In genomic region chr22:28792491-28793383, GRCh38 we compare ENCODE assay signal across 1 cellular context.
TF ChIP-seq lines count a peak whose summit lies in the region.

No MANE protein-coding gene starts in this region.

TF ChIP-seq in HepG2, 621 proteins besides CTCF, POLR2A, EP300 and RAD21 (continued from another document and continues in another):
- TF ChIP-seq CHCHD3 (CRISPR knock-in tag; IDR thresholded peaks at IDR 0.05) (no peak), NR2F1 (CRISPR knock-in tag; IDR thresholded peaks at IDR 0.05) (peak; percentile 58 to 77; a peak in 3 of 4 replicates), NCOR1 (IDR thresholded peaks at IDR 0.05; ENCODE audit: borderline replicate concordance, low read length) (no peak), KDM2A (CRISPR knock-in tag; IDR thresholded peaks at IDR 0.05; ENCODE audit: borderline replicate concordance, low read depth) (no peak; the same call in 1 of the 2 replicates), REPIN1 (CRISPR knock-in tag; IDR thresholded peaks at IDR 0.05; ENCODE audit: borderline replicate concordance, low read depth) (peak; percentile 8; the same call in 1 of the 2 replicates), NR2F2 (IDR thresholded peaks at IDR 0.05; ENCODE audit: borderline replicate concordance, low read depth) (peak; percentile 61; the same call in 1 of the 2 replicates), SP4 (CRISPR knock-in tag; IDR thresholded peaks at IDR 0.05) (no peak), HIC2 (CRISPR knock-in tag; IDR thresholded peaks at IDR 0.05; ENCODE audit: low read depth) (no peak), ZNF766 (CRISPR knock-in tag; IDR thresholded peaks at IDR 0.05; ENCODE audit: borderline replicate concordance) (no peak), NFKB2 (CRISPR knock-in tag; IDR thresholded peaks at IDR 0.05; ENCODE audit: borderline replicate concordance) (no peak), ZNF552 (CRISPR knock-in tag; IDR thresholded peaks at IDR 0.05; ENCODE audit: borderline replicate concordance) (no peak), NFE2L1 (CRISPR knock-in tag; IDR thresholded peaks at IDR 0.05; ENCODE audit: borderline replicate concordance) (no peak), CBX5 (CRISPR knock-in tag; IDR thresholded peaks at IDR 0.05; ENCODE audit: borderline replicate concordance) (no peak), SP1 (IDR thresholded peaks at IDR 0.05) (no peak), SP1 (CRISPR knock-in tag; IDR thresholded peaks at IDR 0.05) (no peak), ELF3 (CRISPR knock-in tag; IDR thresholded peaks at IDR 0.05) (no peak), BRD4 (CRISPR knock-in tag; IDR thresholded peaks at IDR 0.05) (no peak), MATR3 (CRISPR knock-in tag; IDR thresholded peaks at IDR 0.05) (no peak), ZNF121 (CRISPR knock-in tag; IDR thresholded peaks at IDR 0.05) (peak; percentile 91), FOXP1 (IDR thresholded peaks at IDR 0.05) (no peak), FOXP1 (CRISPR knock-in tag; IDR thresholded peaks at IDR 0.05) (no peak), MXD4 (CRISPR knock-in tag; IDR thresholded peaks at IDR 0.05) (no peak), JUN (CRISPR knock-in tag; IDR thresholded peaks at IDR 0.05) (no peak), CCDC6 (CRISPR knock-in tag; IDR thresholded peaks at IDR 0.05) (no peak), SNAI1 (CRISPR knock-in tag; IDR thresholded peaks at IDR 0.05; ENCODE audit: borderline replicate concordance) (no peak), SOX5 (CRISPR knock-in tag; IDR thresholded peaks at IDR 0.05; ENCODE audit: borderline replicate concordance) (peak; percentile 39; the same call in 1 of the 2 replicates), ZBTB14 (CRISPR knock-in tag; IDR thresholded peaks at IDR 0.05) (no peak), FOXJ3 (CRISPR knock-in tag; IDR thresholded peaks at IDR 0.05; ENCODE audit: borderline replicate concordance) (0 out of 2 replicates have a peak, but pooled peaks have one; percentile 45), ZNF775 (CRISPR knock-in tag; IDR thresholded peaks at IDR 0.05; ENCODE audit: borderline replicate concordance) (no peak), ZNF180 (CRISPR knock-in tag; IDR thresholded peaks at IDR 0.05; ENCODE audit: borderline replicate concordance, low read depth) (no peak), ZNF670 (CRISPR knock-in tag; IDR thresholded peaks at IDR 0.05; ENCODE audit: borderline replicate concordance) (no peak), ZBTB20 (CRISPR knock-in tag; IDR thresholded peaks at IDR 0.05; ENCODE audit: borderline replicate concordance, low read depth) (no peak), NFE2L2 (IDR thresholded peaks at IDR 0.05; ENCODE audit: low read length) (no peak)
- TF ChIP-seq, protein P1, sequence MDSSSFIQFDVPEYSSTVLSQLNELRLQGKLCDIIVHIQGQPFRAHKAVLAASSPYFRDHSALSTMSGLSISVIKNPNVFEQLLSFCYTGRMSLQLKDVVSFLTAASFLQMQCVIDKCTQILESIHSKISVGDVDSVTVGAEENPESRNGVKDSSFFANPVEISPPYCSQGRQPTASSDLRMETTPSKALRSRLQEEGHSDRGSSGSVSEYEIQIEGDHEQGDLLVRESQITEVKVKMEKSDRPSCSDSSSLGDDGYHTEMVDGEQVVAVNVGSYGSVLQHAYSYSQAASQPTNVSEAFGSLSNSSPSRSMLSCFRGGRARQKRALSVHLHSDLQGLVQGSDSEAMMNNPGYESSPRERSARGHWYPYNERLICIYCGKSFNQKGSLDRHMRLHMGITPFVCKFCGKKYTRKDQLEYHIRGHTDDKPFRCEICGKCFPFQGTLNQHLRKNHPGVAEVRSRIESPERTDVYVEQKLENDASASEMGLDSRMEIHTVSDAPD (CRISPR knock-in tag; IDR thresholded peaks at IDR 0.05) = no peak
- TF ChIP-seq, protein P2, sequence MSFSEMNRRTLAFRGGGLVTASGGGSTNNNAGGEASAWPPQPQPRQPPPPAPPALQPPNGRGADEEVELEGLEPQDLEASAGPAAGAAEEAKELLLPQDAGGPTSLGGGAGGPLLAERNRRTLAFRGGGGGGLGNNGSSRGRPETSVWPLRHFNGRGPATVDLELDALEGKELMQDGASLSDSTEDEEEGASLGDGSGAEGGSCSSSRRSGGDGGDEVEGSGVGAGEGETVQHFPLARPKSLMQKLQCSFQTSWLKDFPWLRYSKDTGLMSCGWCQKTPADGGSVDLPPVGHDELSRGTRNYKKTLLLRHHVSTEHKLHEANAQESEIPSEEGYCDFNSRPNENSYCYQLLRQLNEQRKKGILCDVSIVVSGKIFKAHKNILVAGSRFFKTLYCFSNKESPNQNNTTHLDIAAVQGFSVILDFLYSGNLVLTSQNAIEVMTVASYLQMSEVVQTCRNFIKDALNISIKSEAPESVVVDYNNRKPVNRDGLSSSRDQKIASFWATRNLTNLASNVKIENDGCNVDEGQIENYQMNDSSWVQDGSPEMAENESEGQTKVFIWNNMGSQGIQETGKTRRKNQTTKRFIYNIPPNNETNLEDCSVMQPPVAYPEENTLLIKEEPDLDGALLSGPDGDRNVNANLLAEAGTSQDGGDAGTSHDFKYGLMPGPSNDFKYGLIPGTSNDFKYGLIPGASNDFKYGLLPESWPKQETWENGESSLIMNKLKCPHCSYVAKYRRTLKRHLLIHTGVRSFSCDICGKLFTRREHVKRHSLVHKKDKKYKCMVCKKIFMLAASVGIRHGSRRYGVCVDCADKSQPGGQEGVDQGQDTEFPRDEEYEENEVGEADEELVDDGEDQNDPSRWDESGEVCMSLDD (CRISPR knock-in tag; IDR thresholded peaks at IDR 0.05; ENCODE audit: borderline replicate concordance) = no peak
- TF ChIP-seq, protein P3, sequence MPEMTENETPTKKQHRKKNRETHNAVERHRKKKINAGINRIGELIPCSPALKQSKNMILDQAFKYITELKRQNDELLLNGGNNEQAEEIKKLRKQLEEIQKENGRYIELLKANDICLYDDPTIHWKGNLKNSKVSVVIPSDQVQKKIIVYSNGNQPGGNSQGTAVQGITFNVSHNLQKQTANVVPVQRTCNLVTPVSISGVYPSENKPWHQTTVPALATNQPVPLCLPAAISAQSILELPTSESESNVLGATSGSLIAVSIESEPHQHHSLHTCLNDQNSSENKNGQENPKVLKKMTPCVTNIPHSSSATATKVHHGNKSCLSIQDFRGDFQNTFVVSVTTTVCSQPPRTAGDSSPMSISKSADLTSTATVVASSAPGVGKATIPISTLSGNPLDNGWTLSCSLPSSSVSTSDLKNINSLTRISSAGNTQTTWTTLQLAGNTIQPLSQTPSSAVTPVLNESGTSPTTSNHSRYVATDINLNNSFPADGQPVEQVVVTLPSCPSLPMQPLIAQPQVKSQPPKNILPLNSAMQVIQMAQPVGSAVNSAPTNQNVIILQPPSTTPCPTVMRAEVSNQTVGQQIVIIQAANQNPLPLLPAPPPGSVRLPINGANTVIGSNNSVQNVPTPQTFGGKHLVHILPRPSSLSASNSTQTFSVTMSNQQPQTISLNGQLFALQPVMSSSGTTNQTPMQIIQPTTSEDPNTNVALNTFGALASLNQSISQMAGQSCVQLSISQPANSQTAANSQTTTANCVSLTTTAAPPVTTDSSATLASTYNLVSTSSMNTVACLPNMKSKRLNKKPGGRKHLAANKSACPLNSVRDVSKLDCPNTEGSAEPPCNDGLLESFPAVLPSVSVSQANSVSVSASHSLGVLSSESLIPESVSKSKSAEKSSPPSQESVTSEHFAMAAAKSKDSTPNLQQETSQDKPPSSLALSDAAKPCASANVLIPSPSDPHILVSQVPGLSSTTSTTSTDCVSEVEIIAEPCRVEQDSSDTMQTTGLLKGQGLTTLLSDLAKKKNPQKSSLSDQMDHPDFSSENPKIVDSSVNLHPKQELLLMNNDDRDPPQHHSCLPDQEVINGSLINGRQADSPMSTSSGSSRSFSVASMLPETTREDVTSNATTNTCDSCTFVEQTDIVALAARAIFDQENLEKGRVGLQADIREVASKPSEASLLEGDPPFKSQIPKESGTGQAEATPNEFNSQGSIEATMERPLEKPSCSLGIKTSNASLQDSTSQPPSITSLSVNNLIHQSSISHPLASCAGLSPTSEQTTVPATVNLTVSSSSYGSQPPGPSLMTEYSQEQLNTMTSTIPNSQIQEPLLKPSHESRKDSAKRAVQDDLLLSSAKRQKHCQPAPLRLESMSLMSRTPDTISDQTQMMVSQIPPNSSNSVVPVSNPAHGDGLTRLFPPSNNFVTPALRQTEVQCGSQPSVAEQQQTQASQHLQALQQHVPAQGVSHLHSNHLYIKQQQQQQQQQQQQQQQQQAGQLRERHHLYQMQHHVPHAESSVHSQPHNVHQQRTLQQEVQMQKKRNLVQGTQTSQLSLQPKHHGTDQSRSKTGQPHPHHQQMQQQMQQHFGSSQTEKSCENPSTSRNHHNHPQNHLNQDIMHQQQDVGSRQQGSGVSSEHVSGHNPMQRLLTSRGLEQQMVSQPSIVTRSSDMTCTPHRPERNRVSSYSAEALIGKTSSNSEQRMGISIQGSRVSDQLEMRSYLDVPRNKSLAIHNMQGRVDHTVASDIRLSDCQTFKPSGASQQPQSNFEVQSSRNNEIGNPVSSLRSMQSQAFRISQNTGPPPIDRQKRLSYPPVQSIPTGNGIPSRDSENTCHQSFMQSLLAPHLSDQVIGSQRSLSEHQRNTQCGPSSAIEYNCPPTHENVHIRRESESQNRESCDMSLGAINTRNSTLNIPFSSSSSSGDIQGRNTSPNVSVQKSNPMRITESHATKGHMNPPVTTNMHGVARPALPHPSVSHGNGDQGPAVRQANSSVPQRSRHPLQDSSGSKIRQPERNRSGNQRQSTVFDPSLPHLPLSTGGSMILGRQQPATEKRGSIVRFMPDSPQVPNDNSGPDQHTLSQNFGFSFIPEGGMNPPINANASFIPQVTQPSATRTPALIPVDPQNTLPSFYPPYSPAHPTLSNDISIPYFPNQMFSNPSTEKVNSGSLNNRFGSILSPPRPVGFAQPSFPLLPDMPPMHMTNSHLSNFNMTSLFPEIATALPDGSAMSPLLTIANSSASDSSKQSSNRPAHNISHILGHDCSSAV (CRISPR knock-in tag; IDR thresholded peaks at IDR 0.05; ENCODE audit: borderline replicate concordance) = no peak
- TF ChIP-seq, protein P4, sequence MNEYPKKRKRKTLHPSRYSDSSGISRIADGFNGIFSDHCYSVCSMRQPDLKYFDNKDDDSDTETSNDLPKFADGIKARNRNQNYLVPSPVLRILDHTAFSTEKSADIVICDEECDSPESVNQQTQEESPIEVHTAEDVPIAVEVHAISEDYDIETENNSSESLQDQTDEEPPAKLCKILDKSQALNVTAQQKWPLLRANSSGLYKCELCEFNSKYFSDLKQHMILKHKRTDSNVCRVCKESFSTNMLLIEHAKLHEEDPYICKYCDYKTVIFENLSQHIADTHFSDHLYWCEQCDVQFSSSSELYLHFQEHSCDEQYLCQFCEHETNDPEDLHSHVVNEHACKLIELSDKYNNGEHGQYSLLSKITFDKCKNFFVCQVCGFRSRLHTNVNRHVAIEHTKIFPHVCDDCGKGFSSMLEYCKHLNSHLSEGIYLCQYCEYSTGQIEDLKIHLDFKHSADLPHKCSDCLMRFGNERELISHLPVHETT (CRISPR knock-in tag; conservative IDR thresholded peaks at IDR 0.05) = no peak
- TF ChIP-seq, protein P5, sequence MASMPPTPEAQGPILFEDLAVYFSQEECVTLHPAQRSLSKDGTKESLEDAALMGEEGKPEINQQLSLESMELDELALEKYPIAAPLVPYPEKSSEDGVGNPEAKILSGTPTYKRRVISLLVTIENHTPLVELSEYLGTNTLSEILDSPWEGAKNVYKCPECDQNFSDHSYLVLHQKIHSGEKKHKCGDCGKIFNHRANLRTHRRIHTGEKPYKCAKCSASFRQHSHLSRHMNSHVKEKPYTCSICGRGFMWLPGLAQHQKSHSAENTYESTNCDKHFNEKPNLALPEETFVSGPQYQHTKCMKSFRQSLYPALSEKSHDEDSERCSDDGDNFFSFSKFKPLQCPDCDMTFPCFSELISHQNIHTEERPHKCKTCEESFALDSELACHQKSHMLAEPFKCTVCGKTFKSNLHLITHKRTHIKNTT (CRISPR knock-in tag; IDR thresholded peaks at IDR 0.05) = no peak
- TF ChIP-seq, protein P6, sequence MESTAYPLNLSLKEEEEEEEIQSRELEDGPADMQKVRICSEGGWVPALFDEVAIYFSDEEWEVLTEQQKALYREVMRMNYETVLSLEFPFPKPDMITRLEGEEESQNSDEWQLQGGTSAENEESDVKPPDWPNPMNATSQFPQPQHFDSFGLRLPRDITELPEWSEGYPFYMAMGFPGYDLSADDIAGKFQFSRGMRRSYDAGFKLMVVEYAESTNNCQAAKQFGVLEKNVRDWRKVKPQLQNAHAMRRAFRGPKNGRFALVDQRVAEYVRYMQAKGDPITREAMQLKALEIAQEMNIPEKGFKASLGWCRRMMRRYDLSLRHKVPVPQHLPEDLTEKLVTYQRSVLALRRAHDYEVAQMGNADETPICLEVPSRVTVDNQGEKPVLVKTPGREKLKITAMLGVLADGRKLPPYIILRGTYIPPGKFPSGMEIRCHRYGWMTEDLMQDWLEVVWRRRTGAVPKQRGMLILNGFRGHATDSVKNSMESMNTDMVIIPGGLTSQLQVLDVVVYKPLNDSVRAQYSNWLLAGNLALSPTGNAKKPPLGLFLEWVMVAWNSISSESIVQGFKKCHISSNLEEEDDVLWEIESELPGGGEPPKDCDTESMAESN (CRISPR knock-in tag; conservative IDR thresholded peaks at IDR 0.05) = peak; percentile 42; the same call in 1 of the 2 replicates
- TF ChIP-seq, protein P7, sequence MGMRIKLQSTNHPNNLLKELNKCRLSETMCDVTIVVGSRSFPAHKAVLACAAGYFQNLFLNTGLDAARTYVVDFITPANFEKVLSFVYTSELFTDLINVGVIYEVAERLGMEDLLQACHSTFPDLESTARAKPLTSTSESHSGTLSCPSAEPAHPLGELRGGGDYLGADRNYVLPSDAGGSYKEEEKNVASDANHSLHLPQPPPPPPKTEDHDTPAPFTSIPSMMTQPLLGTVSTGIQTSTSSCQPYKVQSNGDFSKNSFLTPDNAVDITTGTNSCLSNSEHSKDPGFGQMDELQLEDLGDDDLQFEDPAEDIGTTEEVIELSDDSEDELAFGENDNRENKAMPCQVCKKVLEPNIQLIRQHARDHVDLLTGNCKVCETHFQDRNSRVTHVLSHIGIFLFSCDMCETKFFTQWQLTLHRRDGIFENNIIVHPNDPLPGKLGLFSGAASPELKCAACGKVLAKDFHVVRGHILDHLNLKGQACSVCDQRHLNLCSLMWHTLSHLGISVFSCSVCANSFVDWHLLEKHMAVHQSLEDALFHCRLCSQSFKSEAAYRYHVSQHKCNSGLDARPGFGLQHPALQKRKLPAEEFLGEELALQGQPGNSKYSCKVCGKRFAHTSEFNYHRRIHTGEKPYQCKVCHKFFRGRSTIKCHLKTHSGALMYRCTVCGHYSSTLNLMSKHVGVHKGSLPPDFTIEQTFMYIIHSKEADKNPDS (CRISPR knock-in tag; IDR thresholded peaks at IDR 0.05) = no peak
